In the genomic region with DNA sequence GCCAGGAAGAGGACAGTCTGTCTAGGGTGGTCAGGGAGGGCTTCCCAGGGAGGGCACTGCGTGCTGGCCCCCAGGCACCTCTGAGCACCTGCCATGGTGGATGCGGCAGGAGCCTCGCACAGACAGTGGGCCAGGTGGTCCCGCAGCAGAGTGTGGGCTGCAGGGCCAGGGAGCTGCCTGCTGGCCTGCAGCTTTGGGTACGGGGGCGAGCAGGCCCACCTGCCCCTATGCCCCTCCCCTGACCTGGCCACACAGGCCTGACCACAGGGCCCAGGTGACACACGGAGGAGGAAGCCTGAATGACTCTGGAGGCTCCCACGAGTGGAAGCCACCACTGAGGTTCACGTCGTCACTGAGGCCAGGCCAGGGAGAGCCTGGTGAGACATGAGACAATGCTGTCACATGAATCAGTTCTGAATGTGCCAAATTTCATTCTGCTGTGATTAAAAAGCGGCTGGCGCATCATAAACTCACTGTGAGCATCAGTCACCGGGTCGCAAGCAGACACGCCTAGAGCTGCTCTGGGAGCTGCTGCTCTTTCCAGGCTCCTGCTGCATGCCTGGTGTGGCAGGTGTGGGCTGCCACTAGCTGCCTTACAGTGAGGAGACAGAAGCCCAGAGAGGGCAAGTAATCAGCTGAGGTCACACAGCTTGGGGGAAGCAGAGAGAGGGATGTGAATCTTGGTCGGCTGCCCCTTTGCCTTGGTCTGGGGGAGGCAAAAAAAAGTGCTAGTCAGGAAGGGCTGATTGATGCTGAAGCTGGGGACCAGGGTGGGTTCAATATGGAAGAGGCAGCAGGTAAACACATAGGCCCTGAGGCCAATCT, we compare ENCODE assay signal across 25 cellular contexts. TPM values are rescaled to one million over a fixed set of nuclear protein-coding genes. Genes with fewer than 3 reads are reported as not detected.
DNase-seq lines count a peak whose midpoint lies in the region; ATAC-seq, FAIRE-seq and TF ChIP-seq lines count a peak whose summit lies in the region.
"Had no signal": no experiment of that assay in that cellular context is flagged by ENCODE, and none has a peak within 500 bp of the region (broad histone marks: within the 10 kb centered on the region; RNA-seq: fewer than 3 reads in every experiment).

No MANE protein-coding gene starts in this region.

- peak overlapping the region; percentile 86 for H3K27ac Mint-ChIP-seq in stimulated activated memory B cell treated with anti-CD40 and anti-IgM and Interleukin-4, amounts not matched to agents 10 μg/mL and 1 μg/mL and 100 μg/mL, for 72 hours
- no peak overlapping the region for H3K27ac Mint-ChIP-seq in progenitor cell of endocrine pancreas
- H3K27ac Mint-ChIP-seq: activated naive CD8-positive, alpha-beta T cell treated with anti-CD3 and anti-CD28 coated beads, Interleukin-2, amount 10 ng/mL, durations not matched to agents 7 days and 5 days; activated T-cell treated with anti-CD3 and anti-CD28 coated beads, Interleukin-2, amount 50 U/mL, for 24 hours; effector memory CD8-positive, alpha-beta T cell had no signal

- H3K36me3 Mint-ChIP-seq in stimulated activated memory B cell treated with anti-CD40 and anti-IgM and Interleukin-4, amounts not matched to agents 10 μg/mL and 1 μg/mL and 100 μg/mL, for 72 hours, result no peaks in the 10 kb centered on the region
- H3K36me3 Mint-ChIP-seq in progenitor cell of endocrine pancreas (ENCODE audit: insufficient read depth), result no peaks in the 10 kb centered on the region
- H3K36me3 Mint-ChIP-seq: activated naive CD8-positive, alpha-beta T cell treated with anti-CD3 and anti-CD28 coated beads, Interleukin-2, amount 10 ng/mL, durations not matched to agents 7 days and 5 days had no signal

- intact Hi-C loops in Right ventricle myocardium superior (cut with DNase I) (no loop called here), cardiac septum (cut with DNase I) (no loop called here), HepG2 (cut with micrococcal nuclease; ENCODE audit: unreplicated experiment) (no loop called here)

- H3K4me3 ChIP-seq in HepG2 (replicated peaks in 1 of 3; ENCODE audit: insufficient read depth in 1 of 3, low read depth in 2 of 3, low read length in 3 of 3), result peak overlapping the region in 1 of 3 experiments; percentile 50; a peak in 1 of 6 replicates
- H3K4me3 ChIP-seq: cardiac muscle cell, lung, SJSA1, thoracic aorta had no signal

- no peaks in the 10 kb centered on the region for H3K27me3 Mint-ChIP-seq in stimulated activated memory B cell treated with anti-CD40 and anti-IgM and Interleukin-4, amounts not matched to agents 10 μg/mL and 1 μg/mL and 100 μg/mL, for 72 hours
- H3K27me3 Mint-ChIP-seq in progenitor cell of endocrine pancreas, result peaks cover 4% of the 10 kb centered on the region
- H3K27me3 Mint-ChIP-seq: activated T-cell treated with anti-CD3 and anti-CD28 coated beads, Interleukin-2, amount 50 U/mL, for 24 hours had no signal

- peaks cover 22% of the 10 kb centered on the region; the same call in 1 of the 2 replicates for H4K20me1 ChIP-seq in HepG2 (ENCODE audit: insufficient read depth, low read length)

- CTCF ChIA-PET in HepG2 (lab: Yijun Ruan, JAX; ENCODE audit: low intra/inter-chr PET ratio, low total read pairs), result no interaction called here

- no peak for FAIRE-seq in HepG2 (lab: Jason Lieb, UNC)
- FAIRE-seq: G401.6, GM12891 had no signal

- no TSS peak for BruUV-seq in HepG2 (replicated peaks; lab: Mats Ljungman, UMichigan)

- no peak overlapping the region for H3K9ac ChIP-seq in HepG2 (ENCODE audit: insufficient read depth, low read depth, low read length)

- H3K4me1 Mint-ChIP-seq in stimulated activated memory B cell treated with anti-CD40 and anti-IgM and Interleukin-4, amounts not matched to agents 10 μg/mL and 1 μg/mL and 100 μg/mL, for 72 hours, result peaks cover 50% of the 10 kb centered on the region
- peaks cover 7% of the 10 kb centered on the region for H3K4me1 Mint-ChIP-seq in progenitor cell of endocrine pancreas (ENCODE audit: low read depth)

- H3K9me3 ChIP-seq in HepG2 (ENCODE audit: low read length), result no peaks in the 10 kb centered on the region
- H3K9me3 ChIP-seq: Caco-2, SJSA1, thoracic aorta had no signal

- TF ChIP-seq CTCF in VCaP (conservative IDR thresholded peaks at IDR 0.05), result no peak
- no peak for TF ChIP-seq CTCF in HepG2 (CRISPR knock-in tag; IDR thresholded peaks at IDR 0.05)
- TF ChIP-seq CTCF in progenitor cell of endocrine pancreas (IDR thresholded peaks at IDR 0.05; ENCODE audit: unreplicated experiment), result no peak

- WGBS in HepG2 (ENCODE audit: low lambda C conversion rate), result 89% methylated on average over 10 of the region's 16 CpGs

- H3K27ac ChIP-seq in VCaP (peak overlapping the region; percentile 100), HepG2 (ENCODE audit: extremely low read length, insufficient read depth, low read length) (peak overlapping the region; percentile 39)
- H3K27ac ChIP-seq: cardiac muscle cell, SJSA1, thoracic aorta had no signal

- no peak overlapping the region for H3K4me3 Mint-ChIP-seq in stimulated activated memory B cell treated with anti-CD40 and anti-IgM and Interleukin-4, amounts not matched to agents 10 μg/mL and 1 μg/mL and 100 μg/mL, for 72 hours
- no peak overlapping the region for H3K4me3 Mint-ChIP-seq in progenitor cell of endocrine pancreas (ENCODE audit: low read depth)
- H3K4me3 Mint-ChIP-seq: activated naive CD8-positive, alpha-beta T cell treated with anti-CD3 and anti-CD28 coated beads, Interleukin-2, amount 10 ng/mL, durations not matched to agents 7 days and 5 days; activated T-cell treated with anti-CD3 and anti-CD28 coated beads, Interleukin-2, amount 50 U/mL, for 24 hours; effector memory CD8-positive, alpha-beta T cell; neural crest cell had no signal

- H3K4me1 ChIP-seq in HepG2 (ENCODE audit: insufficient read depth, low read length), result peaks cover 21% of the 10 kb centered on the region
- H3K4me1 ChIP-seq: Caco-2, SJSA1 had no signal

- POLR2A ChIA-PET in HepG2 (lab: Yijun Ruan, JAX), result no interaction called here

- TF ChIP-seq EP300 in HepG2 (IDR thresholded peaks at IDR 0.05; ENCODE audit: low read depth in 2 of 2, low read length in 2 of 2) (no peak), HepG2 (CRISPR knock-in tag; IDR thresholded peaks at IDR 0.05; ENCODE audit: borderline replicate concordance) (no peak)

- no peaks in the 10 kb centered on the region for H3K36me3 ChIP-seq in HepG2 (replicated peaks in 1 of 2; ENCODE audit: control insufficient read depth in 1 of 2, insufficient read depth in 2 of 2, low read length in 2 of 2)
- H3K36me3 ChIP-seq: cardiac muscle cell, SJSA1, thoracic aorta had no signal

- no peak for TF ChIP-seq RAD21 in HepG2 (CRISPR knock-in tag; IDR thresholded peaks at IDR 0.05)

- no peaks in the 10 kb centered on the region for H3K79me2 ChIP-seq in HepG2 (ENCODE audit: insufficient read depth, low read length)

- no peak for ATAC-seq in Right ventricle myocardium superior (ENCODE audit: poor library complexity)
- no peak for ATAC-seq in HepG2
- no peak for ATAC-seq in stimulated activated memory B cell treated with anti-CD40 and anti-IgM and Interleukin-4, amounts not matched to agents 10 μg/mL and 1 μg/mL and 100 μg/mL, for 72 hours
- ATAC-seq: effector memory CD8-positive, alpha-beta T cell had no signal

- TF ChIP-seq POLR2A in HepG2 (IDR thresholded peaks at IDR 0.05; ENCODE audit: insufficient read depth in 1 of 2, low read depth in 2 of 2, low read length in 2 of 2), result no peak

- no peaks in the 10 kb centered on the region for H3K27me3 ChIP-seq in HepG2 (ENCODE audit: control insufficient read depth in 1 of 2, insufficient read depth in 2 of 2, low read length in 2 of 2)
- H3K27me3 ChIP-seq: cardiac muscle cell, SJSA1 had no signal

- in situ Hi-C loops in HepG2 (cut with HindIII; ENCODE audit: extremely low pct_ligation_motif_present, low pct_unique_long_range_greater_than_20kb), result no loop called here

- DNase-seq in Right ventricle myocardium superior, result peak; percentile 13
- DNase-seq in cardiac septum (ENCODE audit: low spot score), result no peak
- DNase-seq in HepG2 (ENCODE audit: low spot score), result no peak
- DNase-seq in activated T-cell treated with anti-CD3 and anti-CD28 coated beads, Interleukin-2, amount 50 U/mL, for 48 hours, result no peak
- no peak for DNase-seq in progenitor cell of endocrine pancreas (ENCODE audit: low spot score, unreplicated experiment)
- DNase-seq in DMS79 treated with DMSO at 0.1 percent for 48 hours (lab: John Stamatoyannopoulos, UW), result no peak
- DNase-seq: activated T-cell treated with anti-CD3 and anti-CD28 coated beads, Interleukin-2, amount 50 U/mL, for 24 hours; effector memory CD8-positive, alpha-beta T cell; Karpas-422; NCI-H1417 treated with DMSO at 0.1 percent for 48 hours; NCI-H2227 treated with DMSO at 0.1 percent for 48 hours; stimulated activated CD4-positive, alpha-beta T cell treated with anti-CD3 and anti-CD28 coated beads, Interleukin-4, amount 100 ng/mL, for 24 hours; stimulated activated CD8-positive, alpha-beta memory T cell treated with anti-CD3 and anti-CD28 coated beads, Interleukin-4, amount 100 ng/mL, for 48 hours; T-helper 9 cell had no signal

- no peaks in the 10 kb centered on the region for H3K9me3 Mint-ChIP-seq in stimulated activated memory B cell treated with anti-CD40 and anti-IgM and Interleukin-4, amounts not matched to agents 10 μg/mL and 1 μg/mL and 100 μg/mL, for 72 hours
- H3K9me3 Mint-ChIP-seq in progenitor cell of endocrine pancreas (ENCODE audit: low read depth), result no peaks in the 10 kb centered on the region
- H3K9me3 Mint-ChIP-seq: activated naive CD8-positive, alpha-beta T cell treated with anti-CD3 and anti-CD28 coated beads, Interleukin-2, amount 10 ng/mL, durations not matched to agents 7 days and 5 days; activated T-cell treated with anti-CD3 and anti-CD28 coated beads, Interleukin-2, amount 50 U/mL, for 24 hours; effector memory CD8-positive, alpha-beta T cell; neural crest cell had no signal

- H2AFZ ChIP-seq in HepG2 (ENCODE audit: low read length), result no peak overlapping the region

- peak overlapping the region; percentile 52 for H3K4me2 ChIP-seq in HepG2 (ENCODE audit: low read depth, low read length)

RNA-seq across cellular contexts. Expression of gene IQSEC1, which starts 39.5 kb away (rescaled TPM):
- total RNA-seq in Right ventricle myocardium superior, result 78.6 TPM
- 59.7 TPM for total RNA-seq in cardiac septum
- total RNA-seq in HepG2 (2016; rRNA removed; fragmentation: Illumina TruSeq; extraction: Trizol), result 17.4 and 24.2 TPM in 2 replicates
- total RNA-seq in HepG2 (2016; cell fraction: cytosol; rRNA removed; fragmentation: Illumina TruSeq; extraction: Trizol; ENCODE audit: low read depth), result 12.3 and 12.9 TPM in 2 replicates
- total RNA-seq in HepG2 (2016; cell fraction: insoluble cytoplasmic fraction; rRNA removed; fragmentation: Illumina TruSeq; extraction: Trizol), result 17.6 and 20.3 TPM in 2 replicates
- 25.6 and 28.9 TPM in 2 replicates for total RNA-seq in HepG2 (2016; cell fraction: membrane; rRNA removed; fragmentation: Illumina TruSeq; extraction: Trizol)
- 26.8 and 29.4 TPM in 2 replicates for total RNA-seq in HepG2 (2016; cell fraction: nucleus; rRNA removed; fragmentation: Illumina TruSeq; extraction: Trizol)
- polyA plus RNA-seq in HepG2 (2011; rRNA removed), result 20.2 and 24.5 TPM in 2 replicates
- polyA plus RNA-seq in HepG2 (2011; cell fraction: cytosol; rRNA removed), result 11.4 and 12.7 TPM in 2 replicates
- 77.1 and 100 TPM in 2 replicates for polyA plus RNA-seq in HepG2 (2011; cell fraction: nucleus; rRNA removed)
- polyA plus RNA-seq in HepG2 (2012), result 40.4 and 47.7 TPM in 2 replicates
- 3.1 and 3.4 TPM in 2 replicates for polyA plus RNA-seq in HepG2 (2016; cell fraction: cytosol; fragmentation: Illumina TruSeq; extraction: Trizol; ENCODE audit: low read depth)
- 23.2 and 33.8 TPM in 2 replicates for polyA plus RNA-seq in HepG2 (2016; cell fraction: insoluble cytoplasmic fraction; fragmentation: Illumina TruSeq; extraction: Trizol; ENCODE audit: low read depth)
- 13.5 and 17.5 TPM in 2 replicates for polyA plus RNA-seq in HepG2 (2016; cell fraction: membrane; fragmentation: Illumina TruSeq; extraction: Trizol; ENCODE audit: low read depth)
- polyA plus RNA-seq in HepG2 (2016; cell fraction: nucleus; fragmentation: Illumina TruSeq; extraction: Trizol; ENCODE audit: insufficient read depth, low read depth), result 57.5 and 60.4 TPM in 2 replicates
- 6.5 and 33.0 TPM in 2 replicates for polyA minus RNA-seq in HepG2 (2011; rRNA and poly(A)+ RNA removed; ENCODE audit: low replicate concordance)
- polyA minus RNA-seq in HepG2 (2011; cell fraction: cytosol; rRNA and poly(A)+ RNA removed), result 25.6 and 30.7 TPM in 2 replicates
- 49.3 and 52.3 TPM in 2 replicates for polyA minus RNA-seq in HepG2 (2011; cell fraction: nucleus; rRNA and poly(A)+ RNA removed)
- total RNA-seq in progenitor cell of endocrine pancreas, result 33.2 and 34.2 TPM in 2 replicates
